ENCODE assay signal across 1 cellular context in the genomic region with DNA sequence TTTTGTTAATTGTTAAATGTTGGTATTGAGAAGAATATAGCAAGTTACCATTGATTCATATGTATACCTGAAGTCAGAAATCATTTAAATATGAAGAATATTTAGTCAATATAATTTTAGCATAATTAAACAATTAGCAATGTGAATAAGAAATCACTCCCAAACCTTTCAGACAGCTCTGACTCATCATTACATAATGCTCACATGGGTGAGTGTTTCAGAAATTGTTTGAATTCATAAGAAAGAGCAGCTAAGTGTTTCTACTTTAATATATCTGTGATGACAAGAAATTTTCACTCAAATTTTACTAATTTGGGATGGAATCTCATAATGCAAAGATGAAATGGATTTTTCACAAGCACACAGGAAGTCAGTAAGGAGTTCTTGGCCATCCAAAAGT.
TF ChIP-seq lines count a peak whose summit lies in the region.

No MANE protein-coding gene starts in this region.

TF ChIP-seq in HepG2, 621 proteins besides CTCF, POLR2A, EP300 and RAD21:
- TF ChIP-seq, protein P1, sequence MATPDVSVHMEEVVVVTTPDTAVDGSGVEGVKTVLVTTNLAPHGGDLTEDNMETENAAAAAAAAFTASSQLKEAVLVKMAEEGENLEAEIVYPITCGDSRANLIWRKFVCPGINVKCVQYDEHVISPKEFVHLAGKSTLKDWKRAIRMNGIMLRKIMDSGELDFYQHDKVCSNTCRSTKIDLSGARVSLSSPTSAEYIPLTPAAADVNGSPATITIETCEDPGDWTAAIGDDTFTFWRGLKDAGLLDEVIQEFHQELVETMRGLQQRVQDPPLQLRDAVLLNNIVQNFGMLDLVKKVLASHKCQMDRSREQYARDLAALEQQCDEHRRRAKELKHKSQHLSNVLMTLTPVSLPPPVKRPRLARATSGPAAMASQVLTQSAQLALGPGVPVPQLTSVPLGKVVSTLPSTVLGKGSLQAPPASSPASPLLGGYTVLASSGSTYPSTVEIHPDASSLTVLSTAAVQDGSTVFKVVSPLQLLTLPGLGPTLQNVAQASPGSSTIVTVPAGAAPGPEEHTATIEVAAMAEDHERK (CRISPR knock-in tag; IDR thresholded peaks at IDR 0.05; ENCODE audit: low read depth) = no peak
- TF ChIP-seq ADNP (CRISPR knock-in tag; IDR thresholded peaks at IDR 0.05) (no peak), PHF5A (CRISPR knock-in tag; IDR thresholded peaks at IDR 0.05; ENCODE audit: low read depth, unreplicated experiment) (no peak)
